ENCODE assay signal across 8 cellular contexts in genomic region chr20:34522969-34523871, GRCh38. TPM values are rescaled to one million over a fixed set of nuclear protein-coding genes. Genes with fewer than 3 reads are reported as not detected.
A peak's percentile ranks its signal among the peaks of the same experiment; 100 is the strongest.
DNase-seq lines count a peak whose midpoint lies in the region; ATAC-seq and TF ChIP-seq lines count a peak whose summit lies in the region.

No MANE protein-coding gene starts in this region.

- no peak for TF ChIP-seq POLR2A in gastroesophageal sphincter (IDR thresholded peaks at IDR 0.05)

- H2AFZ ChIP-seq in GM23248 (no peak overlapping the region), OCI-LY3 (ENCODE audit: low read depth, low read length) (no peak overlapping the region)

- no peaks in the 10 kb centered on the region for H3K9me3 Mint-ChIP-seq in activated T-helper 17 cell treated with anti-CD3 and anti-CD28 coated beads, Interleukin-2, amount 50 U/mL, for 72 hours

- no peak overlapping the region for H3K4me3 Mint-ChIP-seq in activated T-helper 17 cell treated with anti-CD3 and anti-CD28 coated beads, Interleukin-2, amount 50 U/mL, for 72 hours

- H3K36me3 ChIP-seq in GM23248 (ENCODE audit: low read depth) = peaks cover 26% of the 10 kb centered on the region
- H3K36me3 ChIP-seq in OCI-LY3 (replicated peaks; ENCODE audit: low read depth, low read length) = peaks cover 27% of the 10 kb centered on the region
- peaks cover 0 to 41% of the 10 kb centered on the region in 2 donors for H3K36me3 ChIP-seq in gastroesophageal sphincter

- H3K27me3 ChIP-seq in GM23248 (replicated peaks; ENCODE audit: insufficient read depth) = no peaks in the 10 kb centered on the region
- no peaks in the 10 kb centered on the region for H3K27me3 ChIP-seq in OCI-LY3 (ENCODE audit: low read depth, low read length)
- H3K27me3 ChIP-seq in gastroesophageal sphincter = no peaks in the 10 kb centered on the region

- H3K4me1 ChIP-seq in GM23248 (ENCODE audit: insufficient read depth) = peaks cover 42% of the 10 kb centered on the region
- H3K4me1 ChIP-seq in OCI-LY3 (ENCODE audit: low read length) = no peaks in the 10 kb centered on the region
- peaks cover 7 to 92% (median 35%) of the 10 kb centered on the region in 3 donors for H3K4me1 ChIP-seq in gastroesophageal sphincter

- no peak for TF ChIP-seq EP300 in gastroesophageal sphincter (IDR thresholded peaks at IDR 0.05)

- H3K27ac ChIP-seq in GM23248 (peak overlapping the region; percentile 77), OCI-LY3 (ENCODE audit: low read length) (no peak overlapping the region), gastroesophageal sphincter (peak overlapping the region; percentile 47 to 88 (median 78))

- in situ Hi-C loops in GM23248 (cut with MboI) = no loop called here

- H3K9me3 ChIP-seq in GM23248 (ENCODE audit: low read depth) (no peaks in the 10 kb centered on the region), OCI-LY3 (ENCODE audit: insufficient read depth, low read length) (no peaks in the 10 kb centered on the region), gastroesophageal sphincter (no peaks in the 10 kb centered on the region)

- DNase-seq in AG08396 (ENCODE audit: low spot score) (peak; percentile 27), GM23248 (peak; percentile 72), posterior cingulate gyrus (peak in 7 of 10 donors; percentile 50 to 94 (median 57))

- peak overlapping the region; percentile 53 for H3K9ac ChIP-seq in GM23248
- no peak overlapping the region for H3K9ac ChIP-seq in OCI-LY3 (ENCODE audit: low read length)

- H3F3A ChIP-seq in GM23248 (ENCODE audit: insufficient read depth) = peaks cover 55% of the 10 kb centered on the region

- no peaks in the 10 kb centered on the region for H3K9me2 ChIP-seq in GM23248 (ENCODE audit: insufficient read depth)

- H3K4me3 ChIP-seq in GM23248 (no peak overlapping the region), OCI-LY3 (ENCODE audit: low read length) (no peak overlapping the region), gastroesophageal sphincter (no peak overlapping the region)

- H4K20me1 ChIP-seq in GM23248 (ENCODE audit: insufficient read depth) (0 out of 2 replicates have a peak, but pooled peaks cover 4% of the 10 kb centered on the region), OCI-LY3 (ENCODE audit: insufficient read depth, low read length) (peaks cover 45% of the 10 kb centered on the region)

- H3K4me1 Mint-ChIP-seq in activated T-helper 17 cell treated with anti-CD3 and anti-CD28 coated beads, Interleukin-2, amount 50 U/mL, for 72 hours = peaks cover 13% of the 10 kb centered on the region

- no peaks in the 10 kb centered on the region for H3K27me3 Mint-ChIP-seq in activated T-helper 17 cell treated with anti-CD3 and anti-CD28 coated beads, Interleukin-2, amount 50 U/mL, for 72 hours

- peak overlapping the region; percentile 53 for H3K4me2 ChIP-seq in GM23248 (ENCODE audit: unreplicated experiment)
- no peak overlapping the region for H3K4me2 ChIP-seq in OCI-LY3 (ENCODE audit: low read length)

- H3K27ac Mint-ChIP-seq in activated T-helper 17 cell treated with anti-CD3 and anti-CD28 coated beads, Interleukin-2, amount 50 U/mL, for 72 hours = no peak overlapping the region

- TF ChIP-seq CTCF in OCI-LY3 (IDR thresholded peaks at IDR 0.05; ENCODE audit: low read depth, low read length) = peak; percentile 53
- TF ChIP-seq CTCF in gastroesophageal sphincter (IDR thresholded peaks at IDR 0.05) = peak in 3 of 4 experiments; percentile 34 to 55 (median 42)

- intact Hi-C loops in posterior cingulate gyrus (cut with DNase I) = loop anchor here (5.0 kb wide), 1 partner anchor 211 kb away; no protein-coding TSS in a partner anchor

- peak; percentile 72 for ATAC-seq in activated T-helper 17 cell treated with anti-CD3 and anti-CD28 coated beads, Interleukin-2, amount 50 U/mL, for 72 hours (replicated peaks)
- no peak for ATAC-seq in gastroesophageal sphincter
- ATAC-seq in HG02642 (IDR thresholded peaks at IDR 0.05; ENCODE audit: poor library complexity, unreplicated experiment) = no peak
- ATAC-seq in GM19328 (IDR thresholded peaks at IDR 0.05; ENCODE audit: unreplicated experiment) = no peak

- 36 to 42% methylated on average over 17 of the region's 17 CpGs for WGBS in GM23248 (ENCODE audit: low coverage in 1 of 2, low lambda C conversion rate in 2 of 2, missing lambda C conversion rate in 2 of 2), 2 experiments
- 22 to 45% methylated on average over 5 to 12 of the region's 17 CpGs for WGBS in gastroesophageal sphincter (ENCODE audit: low coverage in 1 of 2), 2 donors

- H3K79me2 ChIP-seq in GM23248 (ENCODE audit: insufficient read depth) = peaks cover 89% of the 10 kb centered on the region
- peaks cover 43% of the 10 kb centered on the region for H3K79me2 ChIP-seq in OCI-LY3 (ENCODE audit: low read length)

- peaks cover 67% of the 10 kb centered on the region for H3K36me3 Mint-ChIP-seq in activated T-helper 17 cell treated with anti-CD3 and anti-CD28 coated beads, Interleukin-2, amount 50 U/mL, for 72 hours (ENCODE audit: low read depth)

RNA-seq across cellular contexts. Expression of gene DYNLRB1, which starts 7.0 kb away (rescaled TPM):
- 100 and 123 TPM in 2 replicates for total RNA-seq in GM23248 (2014; rRNA removed; shearing (Covaris generic))
- 279 and 290 TPM in 2 replicates for polyA plus RNA-seq in GM23248 (2016; fragmentation: Nextera tagmentation; extraction: Ambion mirVana)
- total RNA-seq in activated T-helper 17 cell treated with anti-CD3 and anti-CD28 coated beads, Interleukin-2, amount 50 U/mL, for 72 hours = 10 to 100 TPM; 72.0 to 85.0 TPM
- total RNA-seq in gastroesophageal sphincter = 100 to 1,000 TPM; 158 to 258 (median 209) TPM

RNA-seq across cellular contexts. Expression of gene MAP1LC3A, which starts 35.3 kb away (rescaled TPM):
- total RNA-seq in GM23248 (2014; rRNA removed; shearing (Covaris generic)) = 69.8 and 80.3 TPM in 2 replicates
- polyA plus RNA-seq in GM23248 (2016; fragmentation: Nextera tagmentation; extraction: Ambion mirVana) = 82.5 and 83.1 TPM in 2 replicates
- total RNA-seq in activated T-helper 17 cell treated with anti-CD3 and anti-CD28 coated beads, Interleukin-2, amount 50 U/mL, for 72 hours = 1 to 10 TPM; 4.5 to 4.6 TPM
- 100 to 1,000 TPM in 3 of 4 donors, 10 to 100 TPM in 1; 96.0 to 134 (median 115) TPM for total RNA-seq in gastroesophageal sphincter

Comparison
In these comparisons a context has a peak if more than half of its experiments do, and no peak if none do; other contexts are left out.
1. RNA of gene MAP1LC3A, which starts 35.3 kb away (total RNA-seq): 96.0 to 134 TPM in gastroesophageal sphincter and 69.8 to 80.3 TPM in GM23248; 4.5 to 4.6 TPM in activated T-helper 17 cell treated with anti-CD3 and anti-CD28 coated beads, Interleukin-2, amount 50 U/mL, for 72 hours; every median in the first group is over 10 times any median in the second.
2. Peak in every context shown above with its lines, with median percentiles within 50 percentile points of each other: DNase-seq.